Comparison of ENCODE assay signal across 15 cellular contexts in the genomic region with DNA sequence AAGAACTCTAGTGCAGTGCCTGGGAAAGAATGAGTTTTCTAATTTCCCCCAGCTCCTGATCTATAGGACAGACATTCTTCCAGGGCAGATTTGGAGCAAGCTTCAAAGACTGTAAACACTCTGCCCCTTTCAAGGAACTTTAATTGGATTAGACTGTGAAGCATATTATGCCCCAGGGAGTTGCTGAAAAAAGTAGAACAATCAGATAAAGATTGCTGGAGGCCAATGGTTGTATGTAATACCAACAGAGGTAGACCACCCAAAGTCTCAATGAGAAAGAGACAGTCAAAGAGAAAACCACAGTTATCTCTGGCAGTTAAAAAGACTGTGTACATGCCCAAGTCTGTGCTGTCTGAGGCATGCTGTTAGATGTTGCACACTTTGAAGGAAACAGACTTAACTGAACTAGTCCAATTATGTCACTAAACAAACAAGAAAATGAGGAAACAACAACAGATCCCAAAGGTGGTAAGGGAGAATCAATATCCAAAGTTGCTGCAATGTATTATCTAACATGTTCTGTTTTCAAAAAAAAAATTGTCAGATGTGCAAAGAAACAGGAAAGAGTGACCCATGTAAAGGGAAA. TPM values are rescaled to one million over a fixed set of nuclear protein-coding genes. Genes with fewer than 3 reads are reported as not detected.
DNase-seq lines count a peak whose midpoint lies in the region; ATAC-seq lines count a peak whose summit lies in the region.
"Had no signal": no experiment of that assay in that cellular context is flagged by ENCODE, and none has a peak within 500 bp of the region (broad histone marks: within the 10 kb centered on the region; RNA-seq: fewer than 3 reads in every experiment).

No MANE protein-coding gene starts in this region.

- no peak overlapping the region for H2BK120ac ChIP-seq in trophoblast cell (ENCODE audit: insufficient read depth, low read length, poor library complexity)

- H3K23ac ChIP-seq in trophoblast cell (ENCODE audit: low read length) = no peak overlapping the region

- no peak overlapping the region for H4K91ac ChIP-seq in trophoblast cell (ENCODE audit: low read depth, low read length)

- H3K79me1 ChIP-seq in trophoblast cell (ENCODE audit: low read length) = no peaks in the 10 kb centered on the region

- no peak overlapping the region for H3K18ac ChIP-seq in trophoblast cell (ENCODE audit: low read length)

- no peak overlapping the region for H3K14ac ChIP-seq in trophoblast cell (ENCODE audit: low read length)

- H3K27ac ChIP-seq in SJSA1 = peak overlapping the region; percentile 80
- peak overlapping the region; percentile 39 for H3K27ac ChIP-seq in trophoblast cell (ENCODE audit: low read depth, low read length)
- H3K27ac ChIP-seq: A549 had no signal

- H3K4me1 ChIP-seq in SJSA1 (replicated peaks) = peaks cover 8% of the 10 kb centered on the region
- no peaks in the 10 kb centered on the region for H3K4me1 ChIP-seq in trophoblast cell (ENCODE audit: control insufficient read depth in 1 of 2, insufficient read depth in 2 of 2, low read length in 2 of 2)
- H3K4me1 ChIP-seq: A549, Caco-2 had no signal

- no peak overlapping the region for H3K9ac ChIP-seq in trophoblast cell (ENCODE audit: low read length)

- no peak overlapping the region for H3K4me2 ChIP-seq in trophoblast cell (ENCODE audit: low read length)
- H3K4me2 ChIP-seq: A549 had no signal

- H3K9me3 ChIP-seq in SJSA1 (replicated peaks) (no peaks in the 10 kb centered on the region), trophoblast cell (ENCODE audit: insufficient read depth, low read depth, low read length) (no peaks in the 10 kb centered on the region)

- H4K8ac ChIP-seq in trophoblast cell (ENCODE audit: low read depth, low read length) = no peak overlapping the region

- H3K4me3 ChIP-seq in SJSA1 = no peak overlapping the region
- no peak overlapping the region for H3K4me3 ChIP-seq in trophoblast cell (ENCODE audit: low read depth, low read length)
- H3K4me3 ChIP-seq: A549 had no signal

- no peaks in the 10 kb centered on the region for H3K27me3 ChIP-seq in SJSA1 (replicated peaks)
- no peaks in the 10 kb centered on the region for H3K27me3 ChIP-seq in trophoblast cell (ENCODE audit: insufficient read depth, low read length)

- peak; percentile 83 for ATAC-seq in left lobe of liver
- ATAC-seq: A549 had no signal

- H3K36me3 ChIP-seq in SJSA1 (no peaks in the 10 kb centered on the region), trophoblast cell (ENCODE audit: control insufficient read depth in 1 of 2, insufficient read depth in 2 of 2, low read length in 2 of 2) (no peaks in the 10 kb centered on the region)

- no peak overlapping the region for H2AFZ ChIP-seq in trophoblast cell (ENCODE audit: insufficient read depth, low read length, poor library complexity)

- no peaks in the 10 kb centered on the region for H3K79me2 ChIP-seq in trophoblast cell (ENCODE audit: control insufficient read depth, insufficient read depth, low read length, poor library complexity)

- H2BK5ac ChIP-seq in trophoblast cell (ENCODE audit: low read depth, low read length, poor library complexity) = no peak overlapping the region

- no peak overlapping the region for H3K4ac ChIP-seq in trophoblast cell (ENCODE audit: low read depth, low read length)

- H2AK5ac ChIP-seq in trophoblast cell (ENCODE audit: low read length) = no peak overlapping the region

- peak; percentile 24 for DNase-seq in ELF-1 (ENCODE audit: low read depth, low spot score)
- peak; percentile 56 to 84 for DNase-seq in SJSA1 (ENCODE audit: low read depth in 1 of 2, low spot score in 2 of 2)
- no peak for DNase-seq in left lobe of liver (ENCODE audit: low spot score)
- peak in 1 of 2 donors; percentile 37 for DNase-seq in trophoblast cell
- DNase-seq in activated CD4-positive, alpha-beta T cell treated with anti-CD3 and anti-CD28 coated beads for 4 hours = no peak
- no peak for DNase-seq in medulla oblongata (ENCODE audit: extremely low spot score)
- no peak for DNase-seq in activated gamma-delta T cell treated with Interleukin-2 at 50 U/mL for 16 hours
- DNase-seq: Caco-2; CD8-positive, alpha-beta memory T cell; GOT3; H9; IMR-90 had no signal

- no peak overlapping the region for H2BK12ac ChIP-seq in trophoblast cell (ENCODE audit: low read length)

- no peak overlapping the region for H4K12ac ChIP-seq in trophoblast cell (ENCODE audit: low read depth, low read length)

RNA-seq across cellular contexts. Expression of gene C4BPA, which starts 24.4 kb away (rescaled TPM):
- not detected in 2 replicates for total RNA-seq in SJSA1 (2014; rRNA removed; shearing (Covaris generic))
- 792 TPM for total RNA-seq in left lobe of liver
- polyA plus RNA-seq in trophoblast cell (2013) = not detected in 2 replicates
- total RNA-seq: CD8-positive, alpha-beta memory T cell; H9; IMR-90 had no signal
- polyA plus RNA-seq: BJ; CD8-positive, alpha-beta memory T cell; IMR-90 had no signal

RNA-seq across cellular contexts. Expression of gene C4BPB, which starts 39.8 kb away (rescaled TPM):
- total RNA-seq in SJSA1 (2014; rRNA removed; shearing (Covaris generic)) = 0.28 and 1.8 TPM in 2 replicates
- 223 TPM for total RNA-seq in left lobe of liver
- polyA plus RNA-seq in trophoblast cell (2013) = 0.37 and 0.42 TPM in 2 replicates
- total RNA-seq: H9, IMR-90 had no signal
- polyA plus RNA-seq: BJ; CD14-positive monocyte; CD8-positive, alpha-beta memory T cell; IMR-90 had no signal

Comparison
In these comparisons a context has a peak if more than half of its experiments do, and no peak if none do; other contexts are left out.
1. DNase-seq: peak in ELF-1 (single experiment) and SJSA1 (2 of 2); none in left lobe of liver (single experiment), activated CD4-positive, alpha-beta T cell treated with anti-CD3 and anti-CD28 coated beads for 4 hours (0 of 2), medulla oblongata (single experiment) and activated gamma-delta T cell treated with Interleukin-2 at 50 U/mL for 16 hours (single experiment).
2. RNA of gene C4BPA, which starts 24.4 kb away (total RNA-seq): 792 TPM in left lobe of liver (single experiment); not detected in SJSA1; every median in the first group is over 100 times any median in the second.
3. RNA of gene C4BPB, which starts 39.8 kb away (total RNA-seq): 223 TPM in left lobe of liver (single experiment); 0.28 to 1.8 TPM in SJSA1; every median in the first group is over 10 times any median in the second.